In the genomic region with DNA sequence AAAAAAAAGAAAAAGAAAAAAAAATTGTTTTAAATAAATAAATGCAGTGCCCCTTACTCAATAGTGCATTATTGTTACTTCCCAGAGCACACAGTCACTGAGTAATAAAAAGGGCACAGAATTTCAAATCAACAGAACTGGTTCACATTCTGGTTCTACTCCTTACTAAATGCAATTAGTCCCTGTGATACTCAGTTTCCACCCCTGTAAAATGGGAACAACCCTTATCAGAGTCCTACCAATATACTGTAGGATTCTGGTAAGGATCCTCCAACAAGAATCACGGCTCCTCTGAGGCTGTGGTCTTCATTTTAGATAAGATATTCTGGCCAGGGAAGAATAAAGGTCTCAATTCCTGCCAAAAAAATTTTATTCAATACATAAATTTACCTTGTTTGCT, we compare ENCODE assay signal across 17 cellular contexts. TPM values are rescaled to one million over a fixed set of nuclear protein-coding genes. Genes with fewer than 3 reads are reported as not detected.
A peak's percentile ranks its signal among the peaks of the same experiment; 100 is the strongest.
DNase-seq lines count a peak whose midpoint lies in the region; ATAC-seq, FAIRE-seq and TF ChIP-seq lines count a peak whose summit lies in the region.
"Had no signal": no experiment of that assay in that cellular context is flagged by ENCODE, and none has a peak within 500 bp of the region (broad histone marks: within the 10 kb centered on the region; RNA-seq: fewer than 3 reads in every experiment).

No MANE protein-coding gene starts in this region.

- H3K27me3 ChIP-seq in A673 (replicated peaks; ENCODE audit: insufficient read depth, low read depth, low read length, poor library complexity) (no peaks in the 10 kb centered on the region), PC-9 (ENCODE audit: insufficient read depth, low read depth) (no peaks in the 10 kb centered on the region), gastroesophageal sphincter (no peaks in the 10 kb centered on the region), sigmoid colon (no peaks in the 10 kb centered on the region)

- H3K9me3 ChIP-seq in A673 (ENCODE audit: low read depth, low read length, poor library complexity, severe bottlenecking) (no peaks in the 10 kb centered on the region), PC-9 (ENCODE audit: insufficient read depth, low read depth) (no peaks in the 10 kb centered on the region), gastroesophageal sphincter (no peaks in the 10 kb centered on the region), sigmoid colon (no peaks in the 10 kb centered on the region)

- ATAC-seq in gastroesophageal sphincter: no peak
- no peak for ATAC-seq in activated CD4-positive, alpha-beta T cell treated with anti-CD3 and anti-CD28 coated beads for 36 hours
- ATAC-seq: GM12878 had no signal

- H3K36me3 ChIP-seq in A673 (ENCODE audit: insufficient read depth, low read length, poor library complexity, severe bottlenecking): peaks cover 12% of the 10 kb centered on the region
- peaks cover 45% of the 10 kb centered on the region for H3K36me3 ChIP-seq in PC-9 (ENCODE audit: low read depth)
- H3K36me3 ChIP-seq in gastroesophageal sphincter: peaks cover 0 to 22% of the 10 kb centered on the region in 2 donors
- H3K36me3 ChIP-seq in sigmoid colon: peaks cover 0 to 11% (median 7%) of the 10 kb centered on the region in 4 donors

- DNase-seq in A673 (ENCODE audit: low spot score) (no peak), PC-9 (no peak), sigmoid colon (no peak), OCI-M1 (lab: John Stamatoyannopoulos, UW) (no peak), H54 (ENCODE audit: insufficient read length, low spot score) (no peak), ACHN (no peak)
- no peak for DNase-seq in activated CD4-positive, alpha-beta T cell treated with anti-CD3 and anti-CD28 coated beads for 36 hours
- DNase-seq: activated CD8-positive, alpha-beta memory T cell treated with anti-CD3 and anti-CD28 coated beads, Interleukin-2, amount 50 U/mL, for 48 hours; immature natural killer cell; naive B cell; NCI-H2029 treated with DMSO at 0.1 percent for 48 hours; NCI-H82; SIG-M5 had no signal

- intact Hi-C loops in A673 (cut with micrococcal nuclease; ENCODE audit: unreplicated experiment): no loop called here
- intact Hi-C loops in PC-9 (cut with micrococcal nuclease; ENCODE audit: unreplicated experiment): loop anchor here (2.0 kb wide), 1 partner anchor 50 kb away; no protein-coding TSS in a partner anchor
- intact Hi-C loops in sigmoid colon (cut with DNase I): loop anchor here (5.0 kb wide), 1 partner anchor 54 kb away; no protein-coding TSS in a partner anchor
- intact Hi-C loops in activated CD4-positive, alpha-beta T cell treated with anti-CD3 and anti-CD28 coated beads for 36 hours (cut with DNase I, micrococcal nuclease): loop anchor here in 1 of 2 experiments (5.0 kb wide), 1 partner anchor 66 kb away; no protein-coding TSS in a partner anchor

- H3K27ac ChIP-seq in A673 (ENCODE audit: low read depth, low read length, poor library complexity, severe bottlenecking): peak overlapping the region; percentile 61
- peak overlapping the region; percentile 99 for H3K27ac ChIP-seq in PC-9
- H3K27ac ChIP-seq in gastroesophageal sphincter: peak overlapping the region; percentile 40 to 70 (median 60)
- H3K27ac ChIP-seq in sigmoid colon: peak overlapping the region; percentile 70 to 89 (median 76)

- H3K27me3 Mint-ChIP-seq in activated CD4-positive, alpha-beta T cell treated with anti-CD3 and anti-CD28 coated beads for 36 hours: peaks cover 15% of the 10 kb centered on the region
- H3K27me3 Mint-ChIP-seq: type B pancreatic cell had no signal

- POLR2A ChIA-PET in A673 (lab: Charles Lee; ENCODE audit: low non-redundant PET) (no interaction called here), PC-9 (lab: Charles Lee; ENCODE audit: unreplicated experiment) (interaction anchor here (0.7 kb wide), 1 partner anchor 333 kb away, joined by 4 read pairs; no protein-coding TSS in a partner anchor)
- POLR2A ChIA-PET in activated CD4-positive, alpha-beta T cell treated with anti-CD3 and anti-CD28 coated beads for 36 hours (lab: Charles Lee): no interaction called here

- FAIRE-seq in H54 (lab: Jason Lieb, UNC): no peak
- FAIRE-seq: GM12878 had no signal

- peaks cover 58% of the 10 kb centered on the region for H3K79me2 ChIP-seq in PC-9 (ENCODE audit: low read depth)

- in situ Hi-C loops in ACHN (cut with HindIII; ENCODE audit: low pct_ligation_motif_present, low pct_unique_long_range_greater_than_20kb, low sequenced_read_pairs): no loop called here

- CTCF ChIA-PET in A673 (lab: Charles Lee): no interaction called here
- CTCF ChIA-PET in PC-9 (lab: Charles Lee): no interaction called here
- CTCF ChIA-PET in activated CD4-positive, alpha-beta T cell treated with anti-CD3 and anti-CD28 coated beads for 36 hours (lab: Charles Lee): interaction anchor here (0.5 kb wide), 1 partner anchor 53 kb away, joined by 4 read pairs; no protein-coding TSS in a partner anchor

- H3F3A ChIP-seq in PC-9 (ENCODE audit: insufficient read depth, low read depth): peaks cover 69% of the 10 kb centered on the region

- H3K4me3 Mint-ChIP-seq in activated CD4-positive, alpha-beta T cell treated with anti-CD3 and anti-CD28 coated beads for 36 hours: no peak overlapping the region
- H3K4me3 Mint-ChIP-seq: activated naive CD8-positive, alpha-beta T cell; naive B cell; type B pancreatic cell had no signal

- BruUV-seq in A673 (replicated peaks; lab: Mats Ljungman, UMichigan): no TSS peak
- BruUV-seq in PC-9 (replicated peaks; lab: Mats Ljungman, UMichigan): no TSS peak

- no peaks in the 10 kb centered on the region for H3K9me3 Mint-ChIP-seq in activated CD4-positive, alpha-beta T cell treated with anti-CD3 and anti-CD28 coated beads for 36 hours (ENCODE audit: low read depth)
- H3K9me3 Mint-ChIP-seq: immature natural killer cell, naive B cell, type B pancreatic cell had no signal

- peak overlapping the region; percentile 81 for H3K4me2 ChIP-seq in PC-9

- no peak overlapping the region for H2AFZ ChIP-seq in PC-9

- H4K20me1 ChIP-seq in PC-9 (ENCODE audit: insufficient read depth): no peaks in the 10 kb centered on the region

- TF ChIP-seq EP300 in gastroesophageal sphincter (IDR thresholded peaks at IDR 0.05) (no peak), sigmoid colon (IDR thresholded peaks at IDR 0.05) (no peak)

- no peaks in the 10 kb centered on the region for H3K9me2 ChIP-seq in PC-9 (ENCODE audit: insufficient read depth)

- 81 to 86% methylated on average over 1 of the region's 1 CpG for WGBS in gastroesophageal sphincter (ENCODE audit: low coverage in 1 of 2), 2 donors
- WGBS in sigmoid colon, 2 donors: 74 to 84% methylated on average over 1 of the region's 1 CpG

- no peak for TF ChIP-seq POLR2A in gastroesophageal sphincter (IDR thresholded peaks at IDR 0.05)
- no peak for TF ChIP-seq POLR2A in sigmoid colon (IDR thresholded peaks at IDR 0.05)
- TF ChIP-seq POLR2A in H54 (IDR thresholded peaks at IDR 0.05; ENCODE audit: low read depth, low read length): no peak

- peaks cover 14% of the 10 kb centered on the region for H3K4me1 Mint-ChIP-seq in activated CD4-positive, alpha-beta T cell treated with anti-CD3 and anti-CD28 coated beads for 36 hours

- H3K4me3 ChIP-seq in A673 (ENCODE audit: low read depth, low read length, poor library complexity, severe bottlenecking) (no peak overlapping the region), PC-9 (no peak overlapping the region), gastroesophageal sphincter (no peak overlapping the region), sigmoid colon (no peak overlapping the region)
- H3K4me3 ChIP-seq: GM12878 had no signal

- no peaks in the 10 kb centered on the region for H3K36me3 Mint-ChIP-seq in activated CD4-positive, alpha-beta T cell treated with anti-CD3 and anti-CD28 coated beads for 36 hours (ENCODE audit: low read depth)
- H3K36me3 Mint-ChIP-seq: activated naive CD8-positive, alpha-beta T cell; immature natural killer cell; naive B cell had no signal

- TF ChIP-seq CTCF in A673 (conservative IDR thresholded peaks at IDR 0.05; ENCODE audit: low read depth, low read length): no peak
- no peak for TF ChIP-seq CTCF in PC-9 (conservative IDR thresholded peaks at IDR 0.05)
- no peak for TF ChIP-seq CTCF in gastroesophageal sphincter (IDR thresholded peaks at IDR 0.05)
- no peak for TF ChIP-seq CTCF in sigmoid colon (IDR thresholded peaks at IDR 0.05)

- H3K4me1 ChIP-seq in A673 (ENCODE audit: insufficient read depth, low read length, poor library complexity, severe bottlenecking) (peaks cover 20% of the 10 kb centered on the region), PC-9 (replicated peaks; ENCODE audit: insufficient read depth) (peaks cover 80% of the 10 kb centered on the region), gastroesophageal sphincter (peaks cover 3 to 68% (median 36%) of the 10 kb centered on the region in 3 donors), sigmoid colon (peaks cover 0 to 76% (median 51%) of the 10 kb centered on the region in 4 donors)

- no peak overlapping the region for H3K27ac Mint-ChIP-seq in activated CD4-positive, alpha-beta T cell treated with anti-CD3 and anti-CD28 coated beads for 36 hours
- H3K27ac Mint-ChIP-seq: activated naive CD8-positive, alpha-beta T cell; naive B cell had no signal

RNA-seq across cellular contexts. Expression of a gene that starts 50.7 kb away (rescaled TPM):
- total RNA-seq in A673 (2021): 116 and 125 TPM in 2 replicates
- total RNA-seq in PC-9 (2021): 226 and 287 TPM in 2 replicates
- 100 to 1,000 TPM; 125 to 312 (median 151) TPM for total RNA-seq in gastroesophageal sphincter
- total RNA-seq in sigmoid colon: 100 to 1,000 TPM in 2 of 4 donors, 10 to 100 TPM in 2; 89.2 to 203 (median 125) TPM
- polyA plus RNA-seq in sigmoid colon: 10 to 100 TPM; 15.0 to 27.0 (median 22.7) TPM
- total RNA-seq in activated CD4-positive, alpha-beta T cell treated with anti-CD3 and anti-CD28 coated beads for 36 hours: under 1 TPM; 0.57 to 0.72 TPM

Comparison
In these comparisons a context has a peak if more than half of its experiments do, and no peak if none do; other contexts are left out.
1. RNA of a gene that starts 50.7 kb away (total RNA-seq): 226 to 287 TPM in PC-9, 125 to 312 TPM in gastroesophageal sphincter, 89.2 to 203 TPM in sigmoid colon and 116 to 125 TPM in A673; 0.57 to 0.72 TPM in activated CD4-positive, alpha-beta T cell treated with anti-CD3 and anti-CD28 coated beads for 36 hours; every median in the first group is over 10 times any median in the second.
2. Peak in every context shown above with its lines, with median percentiles within 50 percentile points of each other: H3K27ac ChIP-seq.